In the genomic region with DNA sequence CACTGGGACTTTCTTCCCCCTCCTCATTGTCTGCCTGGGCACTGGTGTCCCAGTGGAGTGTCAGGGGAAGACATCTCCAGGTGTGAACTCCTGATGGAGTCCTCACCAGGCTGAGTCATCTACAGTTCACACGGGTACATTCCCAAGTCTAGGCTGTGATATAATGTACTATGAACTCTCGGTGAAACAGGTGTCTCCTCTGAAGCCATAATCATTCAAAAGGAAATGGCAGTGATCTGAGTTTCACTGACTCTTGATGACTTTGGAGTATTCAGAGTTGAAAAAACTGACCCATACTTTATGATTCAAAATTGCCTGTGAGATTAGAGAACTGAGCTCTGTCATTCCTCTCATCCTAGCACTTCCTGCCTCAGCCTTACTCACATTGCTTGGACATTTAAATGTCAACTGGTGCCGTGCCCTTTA, we compare ENCODE assay signal across 8 cellular contexts. TPM values are rescaled to one million over a fixed set of nuclear protein-coding genes. Genes with fewer than 3 reads are reported as not detected.
DNase-seq lines count a peak whose midpoint lies in the region; ATAC-seq and TF ChIP-seq lines count a peak whose summit lies in the region.

No MANE protein-coding gene starts in this region.

- H3K27ac ChIP-seq in esophagus muscularis mucosa (replicated peaks in 1 of 4) = peak overlapping the region; percentile 44 to 84 (median 67)

- TF ChIP-seq POLR2A in esophagus muscularis mucosa (IDR thresholded peaks at IDR 0.05; ENCODE audit: low read depth) = no peak

- peak; percentile 42 for ATAC-seq in GM21515 (IDR thresholded peaks at IDR 0.05; ENCODE audit: unreplicated experiment)
- ATAC-seq in HG03565 (IDR thresholded peaks at IDR 0.05; ENCODE audit: unreplicated experiment) = peak; percentile 25
- no peak for ATAC-seq in esophagus mucosa

- no peaks in the 10 kb centered on the region for H3K36me3 ChIP-seq in esophagus muscularis mucosa

- TF ChIP-seq CTCF in esophagus muscularis mucosa (IDR thresholded peaks at IDR 0.05) = no peak

- H3K27me3 ChIP-seq in esophagus muscularis mucosa = no peaks in the 10 kb centered on the region

- no peak for TF ChIP-seq EP300 in esophagus muscularis mucosa (IDR thresholded peaks at IDR 0.05)

- peaks cover 0 to 36% (median 26%) of the 10 kb centered on the region in 4 donors for H3K4me1 ChIP-seq in esophagus muscularis mucosa

- no peaks in the 10 kb centered on the region for H3K9me3 ChIP-seq in esophagus muscularis mucosa

- no peak overlapping the region for H3K4me3 ChIP-seq in esophagus muscularis mucosa

- WGBS in esophagus muscularis mucosa = 39% methylated on average over 3 of the region's 3 CpGs

- DNase-seq in DMS53 treated with DMSO at 0.1 percent for 48 hours (lab: John Stamatoyannopoulos, UW; ENCODE audit: unreplicated experiment) (peak; percentile 83), esophagus muscularis mucosa (ENCODE audit: extremely low spot score) (no peak), activated gamma-delta T cell treated with Interleukin-2 at 50 U/mL for 16 hours (no peak), ecto neural progenitor cell (ENCODE audit: low spot score) (no peak), NCI-H2081 treated with DMSO at 0.1 percent for 48 hours (lab: John Stamatoyannopoulos, UW) (no peak)

- intact Hi-C loops in esophagus muscularis mucosa (cut with DNase I) = no loop called here

RNA-seq across cellular contexts. Expression of a gene that starts 9.1 kb away (rescaled TPM):
- 10 to 100 TPM; 11.2 to 32.6 (median 14.9) TPM for total RNA-seq in esophagus muscularis mucosa
- 15.9 TPM for total RNA-seq in esophagus mucosa
